Comparison of ENCODE assay signal across 19 cellular contexts in the genomic region with DNA sequence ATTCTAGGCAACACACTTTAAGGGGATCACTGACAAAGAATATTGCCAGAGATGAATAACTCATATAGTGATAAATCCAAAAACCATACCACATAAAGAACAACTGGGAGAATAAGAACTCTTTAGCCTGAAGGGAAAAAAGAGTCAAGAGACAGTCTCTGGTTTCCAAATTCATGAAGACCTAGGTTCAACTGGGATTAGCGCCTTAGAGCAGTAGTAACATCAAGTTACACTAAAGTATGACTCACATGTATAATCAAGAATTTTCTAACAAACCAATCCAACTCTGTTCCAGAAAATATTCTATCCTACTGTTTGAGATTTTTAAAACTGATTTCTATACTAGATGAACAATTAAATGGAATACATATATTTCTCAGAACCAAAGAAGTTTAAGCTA.
DNase-seq lines count a peak whose midpoint lies in the region; ATAC-seq and TF ChIP-seq lines count a peak whose summit lies in the region.
"Had no signal": no experiment of that assay in that cellular context is flagged by ENCODE, and none has a peak within 500 bp of the region (broad histone marks: within the 10 kb centered on the region; RNA-seq: fewer than 3 reads in every experiment).

No MANE protein-coding gene starts in this region.

- no peak overlapping the region for H2BK20ac ChIP-seq in IMR-90 (ENCODE audit: low read depth, low read length)

- H2BK120ac ChIP-seq in IMR-90 (ENCODE audit: low read depth, low read length) = no peak overlapping the region

- no peak overlapping the region for H3K4me3 ChIP-seq in IMR-90 (ENCODE audit: insufficient read depth, low read depth, low read length)
- no peak overlapping the region for H3K4me3 ChIP-seq in osteoblast (ENCODE audit: insufficient read depth, low read length)
- H3K4me3 ChIP-seq in skeletal muscle tissue (ENCODE audit: low read length in 3 of 3) = no peak overlapping the region
- H3K4me3 ChIP-seq: BLaER1, GM23248 had no signal

- no TSS peak for BruUV-seq in IMR-90 (replicated peaks; lab: Mats Ljungman, UMichigan)

- peaks cover 6% of the 10 kb centered on the region for H3K9me1 ChIP-seq in IMR-90 (ENCODE audit: insufficient read depth, low read length)

- H3K23ac ChIP-seq in IMR-90 (ENCODE audit: low read depth, low read length) = no peak overlapping the region

- H3K27ac ChIP-seq in IMR-90 (ENCODE audit: insufficient read depth, low read length) (no peak overlapping the region), osteoblast (ENCODE audit: low read depth, low read length) (no peak overlapping the region), skeletal muscle tissue (ENCODE audit: low read depth, low read length) (peak overlapping the region; percentile 41)
- H3K27ac ChIP-seq: 22Rv1, BLaER1, C4-2B, GM23248 had no signal

- H2AK5ac ChIP-seq in IMR-90 (ENCODE audit: low read depth, low read length) = no peak overlapping the region

- H3K56ac ChIP-seq in IMR-90 (ENCODE audit: extremely low read depth, insufficient read depth, low read length) = no peak overlapping the region

- peaks cover 24 to 54% of the 10 kb centered on the region in 2 experiments for H3K79me1 ChIP-seq in IMR-90 (ENCODE audit: low read depth in 1 of 2, low read length in 2 of 2)

- H3K4me2 ChIP-seq in IMR-90 (ENCODE audit: low read depth, low read length) = no peak overlapping the region
- no peak overlapping the region for H3K4me2 ChIP-seq in osteoblast (ENCODE audit: insufficient read depth, low read length)
- H3K4me2 ChIP-seq: BLaER1 had no signal

- H2AK9ac ChIP-seq in IMR-90 (replicated peaks; ENCODE audit: low read depth, low read length, poor library complexity) = no peak overlapping the region

- no peak overlapping the region for H2AFZ ChIP-seq in IMR-90 (replicated peaks; ENCODE audit: low read length, poor library complexity)
- H2AFZ ChIP-seq in osteoblast (ENCODE audit: low read length) = no peak overlapping the region
- H2AFZ ChIP-seq: GM23248 had no signal

- DNase-seq in IMR-90 (peak; percentile 21), RPMI7951 (ENCODE audit: low read depth) (peak; percentile 16), osteoblast (ENCODE audit: insufficient read length, low spot score, missing footprints) (peak; percentile 70), GM03348 (ENCODE audit: low spot score) (no peak), NCI-H2196 (lab: John Stamatoyannopoulos, UW; ENCODE audit: unreplicated experiment) (no peak), NCI-H1436 (lab: John Stamatoyannopoulos, UW) (no peak)
- DNase-seq: Caco-2; CD4-positive, CD25-positive, alpha-beta regulatory T cell; CD8-positive, alpha-beta T cell; DMS79; EL; GDM1; GM23248; H7; HCEC 1CT had no signal

- dilution Hi-C loops in IMR-90 (cut with HindIII; ENCODE audit: low sequenced_read_pairs, unreplicated experiment) = no loop called here

- H4K8ac ChIP-seq in IMR-90 (ENCODE audit: low read depth in 2 of 2, low read length in 2 of 2) = no peak overlapping the region

- H4K20me1 ChIP-seq in IMR-90 (ENCODE audit: insufficient read depth, low read length) (peaks cover 10% of the 10 kb centered on the region), osteoblast (ENCODE audit: insufficient read depth, low read length) (peaks cover 10% of the 10 kb centered on the region)

- in situ Hi-C loops in IMR-90 (cut with MboI; ENCODE audit: low sequenced_read_pairs) = no loop called here

- no peak overlapping the region for H3K18ac ChIP-seq in IMR-90 (ENCODE audit: low read depth, low read length)

- H2BK15ac ChIP-seq in IMR-90 (ENCODE audit: low read depth, low read length) = no peak overlapping the region

- no peak overlapping the region for H3K14ac ChIP-seq in IMR-90 (replicated peaks; ENCODE audit: low read depth, low read length)

- intact Hi-C loops in IMR-90 (cut with micrococcal nuclease) = no loop called here

- POLR2A ChIA-PET in IMR-90 (lab: Charles Lee; ENCODE audit: unreplicated experiment) = no interaction called here

- no peaks in the 10 kb centered on the region for H3K27me3 ChIP-seq in IMR-90 (ENCODE audit: control insufficient read depth, insufficient read depth, low read length)
- H3K27me3 ChIP-seq in osteoblast (ENCODE audit: insufficient read depth, low read length) = no peaks in the 10 kb centered on the region
- no peaks in the 10 kb centered on the region for H3K27me3 ChIP-seq in skeletal muscle tissue (ENCODE audit: control insufficient read depth in 3 of 3, insufficient read depth in 3 of 3, low read length in 3 of 3)
- H3K27me3 ChIP-seq: BLaER1 had no signal

- H3K4ac ChIP-seq in IMR-90 (ENCODE audit: low read depth, low read length) = no peak overlapping the region

- H2BK5ac ChIP-seq in IMR-90 (ENCODE audit: low read depth, low read length, poor library complexity, severe bottlenecking) = no peak overlapping the region

- no peak for TF ChIP-seq POLR2A in IMR-90 (IDR thresholded peaks at IDR 0.05; ENCODE audit: low read depth, low read length)

- TF ChIP-seq RAD21 in IMR-90 (IDR thresholded peaks at IDR 0.05; ENCODE audit: low read length) = no peak

- H3K79me2 ChIP-seq in osteoblast (ENCODE audit: insufficient read depth, low read length) = peaks cover 53% of the 10 kb centered on the region

- H3K9me3 ChIP-seq in IMR-90 (ENCODE audit: control insufficient read depth, insufficient read depth, low read length) (no peaks in the 10 kb centered on the region), osteoblast (ENCODE audit: low read depth, low read length) (no peaks in the 10 kb centered on the region), skeletal muscle tissue (ENCODE audit: control insufficient read depth in 3 of 3, low read length in 3 of 3) (no peaks in the 10 kb centered on the region)
- H3K9me3 ChIP-seq: BLaER1, Caco-2 had no signal

- no peak for TF ChIP-seq CTCF in IMR-90 (conservative IDR thresholded peaks at IDR 0.05; ENCODE audit: low read depth, low read length)
- TF ChIP-seq CTCF in osteoblast (IDR thresholded peaks at IDR 0.05; ENCODE audit: extremely low read depth, low read depth, low read length) = no peak

- no peak for ATAC-seq in IMR-90 (ENCODE audit: low read depth)
- ATAC-seq: CD8-positive, alpha-beta T cell had no signal

- H3K36me3 ChIP-seq in IMR-90 (ENCODE audit: control insufficient read depth, insufficient read depth, low read length) = peaks cover 31% of the 10 kb centered on the region
- peaks cover 54% of the 10 kb centered on the region for H3K36me3 ChIP-seq in osteoblast (ENCODE audit: insufficient read depth, low read length)
- peaks cover 11 to 17% (median 17%) of the 10 kb centered on the region in 3 donors for H3K36me3 ChIP-seq in skeletal muscle tissue (ENCODE audit: control insufficient read depth in 3 of 3, insufficient read depth in 3 of 3, low read length in 3 of 3)

- no CpG with 5 or more reads among the region's 1 CpG for WGBS in IMR-90 (ENCODE audit: extremely low coverage in 2 of 2, insufficient read length in 1 of 2), 2 experiments

- CTCF ChIA-PET in IMR-90 (lab: Yijun Ruan, JAX) = interaction anchor here (0.6 kb wide), 1 partner anchor 1110 kb away, joined by 3 read pairs; no protein-coding TSS in a partner anchor

- H4K91ac ChIP-seq in IMR-90 (ENCODE audit: insufficient read depth, low read depth, low read length) = no peak overlapping the region

- H3K4me1 ChIP-seq in IMR-90 (ENCODE audit: control insufficient read depth, insufficient read depth, low read length) = peaks cover 11% of the 10 kb centered on the region
- no peaks in the 10 kb centered on the region for H3K4me1 ChIP-seq in osteoblast (ENCODE audit: insufficient read depth, low read length)
- H3K4me1 ChIP-seq in skeletal muscle tissue (ENCODE audit: control insufficient read depth in 3 of 3, insufficient read depth in 3 of 3, low read length in 3 of 3) = peaks cover 2 to 8% (median 7%) of the 10 kb centered on the region in 3 donors
- H3K4me1 ChIP-seq: BLaER1, Caco-2 had no signal

- H4K5ac ChIP-seq in IMR-90 (ENCODE audit: low read depth, low read length) = no peak overlapping the region

- H3K9ac ChIP-seq in IMR-90 (ENCODE audit: low read depth, low read length) = no peak overlapping the region
- H3K9ac ChIP-seq in skeletal muscle tissue (ENCODE audit: low read depth in 1 of 3, low read length in 3 of 3) = no peak overlapping the region
- H3K9ac ChIP-seq: BLaER1, GM23248 had no signal

TF ChIP-seq in IMR-90, 13 proteins besides CTCF, POLR2A, EP300 and RAD21:
- TF ChIP-seq CHD1 (IDR thresholded peaks at IDR 0.05; ENCODE audit: low read depth, low read length) = no peak
- no peak for TF ChIP-seq BHLHE40 (IDR thresholded peaks at IDR 0.05; ENCODE audit: low read depth, low read length)
- TF ChIP-seq NFE2L2 (IDR thresholded peaks at IDR 0.05; ENCODE audit: low read depth, low read length) = no peak
- no peak for TF ChIP-seq FOS (IDR thresholded peaks at IDR 0.05; ENCODE audit: low read depth, low read length)
- TF ChIP-seq, protein P1, sequence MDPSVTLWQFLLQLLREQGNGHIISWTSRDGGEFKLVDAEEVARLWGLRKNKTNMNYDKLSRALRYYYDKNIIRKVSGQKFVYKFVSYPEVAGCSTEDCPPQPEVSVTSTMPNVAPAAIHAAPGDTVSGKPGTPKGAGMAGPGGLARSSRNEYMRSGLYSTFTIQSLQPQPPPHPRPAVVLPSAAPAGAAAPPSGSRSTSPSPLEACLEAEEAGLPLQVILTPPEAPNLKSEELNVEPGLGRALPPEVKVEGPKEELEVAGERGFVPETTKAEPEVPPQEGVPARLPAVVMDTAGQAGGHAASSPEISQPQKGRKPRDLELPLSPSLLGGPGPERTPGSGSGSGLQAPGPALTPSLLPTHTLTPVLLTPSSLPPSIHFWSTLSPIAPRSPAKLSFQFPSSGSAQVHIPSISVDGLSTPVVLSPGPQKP (IDR thresholded peaks at IDR 0.05; ENCODE audit: borderline replicate concordance, low read depth, low read length) = no peak
- no peak for TF ChIP-seq RCOR1 (IDR thresholded peaks at IDR 0.05; ENCODE audit: insufficient replicate concordance, low read length)
- TF ChIP-seq MAFK (IDR thresholded peaks at IDR 0.05; ENCODE audit: low read depth, low read length) = no peak
- no peak for TF ChIP-seq SMC3 (IDR thresholded peaks at IDR 0.05; ENCODE audit: low read depth, low read length)
- TF ChIP-seq RFX5 (IDR thresholded peaks at IDR 0.05; ENCODE audit: low read depth, low read length) = no peak
- TF ChIP-seq, protein P2, sequence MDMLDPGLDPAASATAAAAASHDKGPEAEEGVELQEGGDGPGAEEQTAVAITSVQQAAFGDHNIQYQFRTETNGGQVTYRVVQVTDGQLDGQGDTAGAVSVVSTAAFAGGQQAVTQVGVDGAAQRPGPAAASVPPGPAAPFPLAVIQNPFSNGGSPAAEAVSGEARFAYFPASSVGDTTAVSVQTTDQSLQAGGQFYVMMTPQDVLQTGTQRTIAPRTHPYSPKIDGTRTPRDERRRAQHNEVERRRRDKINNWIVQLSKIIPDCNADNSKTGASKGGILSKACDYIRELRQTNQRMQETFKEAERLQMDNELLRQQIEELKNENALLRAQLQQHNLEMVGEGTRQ (IDR thresholded peaks at IDR 0.05; ENCODE audit: low read depth, low read length) = no peak
- no peak for TF ChIP-seq MXI1 (IDR thresholded peaks at IDR 0.05; ENCODE audit: borderline replicate concordance, low read depth, low read length)
- TF ChIP-seq CEBPB (IDR thresholded peaks at IDR 0.05; ENCODE audit: low read depth, low read length) = no peak
- no peak for TF ChIP-seq MAZ (IDR thresholded peaks at IDR 0.05; ENCODE audit: borderline replicate concordance, low read depth, low read length)

Comparison
In these comparisons a context has a peak if more than half of its experiments do, and no peak if none do; other contexts are left out.
1. DNase-seq: peak in IMR-90 (single experiment), RPMI7951 (single experiment) and osteoblast (single experiment); none in GM03348 (single experiment), NCI-H2196 (single experiment) and NCI-H1436 (single experiment).